Comparison of ENCODE assay signal across 33 cellular contexts in the genomic region with DNA sequence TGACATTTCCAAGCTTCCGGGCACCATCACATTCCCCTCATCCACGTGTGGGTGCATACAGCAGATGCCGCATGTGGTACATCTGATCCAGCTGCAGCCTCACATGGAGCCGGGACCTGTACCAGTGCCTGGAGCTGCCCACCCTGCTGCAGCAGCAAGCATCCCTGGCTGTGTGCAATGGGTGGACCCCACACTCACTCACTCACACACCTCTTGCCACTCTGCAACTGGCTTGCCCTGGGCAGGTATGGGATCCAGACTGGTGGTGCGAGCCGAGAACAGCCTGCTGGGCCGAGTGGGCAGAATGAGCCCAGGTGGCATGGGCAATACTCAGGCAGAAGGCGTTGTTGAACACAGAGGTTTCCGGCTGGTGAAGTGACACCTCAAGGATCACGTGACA.
"Had no signal": no experiment of that assay in that cellular context is flagged by ENCODE, and none has a peak within 500 bp of the region (broad histone marks: within the 10 kb centered on the region; RNA-seq: fewer than 3 reads in every experiment).

No MANE protein-coding gene starts in this region.

- H3K27ac ChIP-seq: adrenal gland, body of pancreas, breast epithelium, Peyer's patch, VCaP had no signal

- H3K27me3 ChIP-seq: adrenal gland, body of pancreas, breast epithelium, Peyer's patch had no signal

- H3K4me1 ChIP-seq: body of pancreas, breast epithelium, Peyer's patch had no signal

- H3K36me3 ChIP-seq: adrenal gland, breast epithelium, Peyer's patch had no signal

- FAIRE-seq: astrocyte, K562 had no signal

- DNase-seq: activated B cell treated with CpG ODN at 0.5 μM for 24 hours; activated CD4-positive, alpha-beta memory T cell treated with anti-CD3 and anti-CD28 coated beads for 36 hours; activated CD4-positive, alpha-beta T cell treated with anti-CD3 and anti-CD28 coated beads for 4 hours; activated CD4-positive, alpha-beta T cell treated with anti-CD3 and anti-CD28 coated beads, Interleukin-2, amount 50 U/mL, for 1 hour; activated CD4-positive, CD25-positive, alpha-beta regulatory T cell treated with anti-CD3 and anti-CD28 coated beads, Interleukin-2, amount 50 U/mL, for 72 hours; activated CD8-positive, alpha-beta memory T cell treated with anti-CD3 and anti-CD28 coated beads, Interleukin-2, amount 50 U/mL, for 4 hours; activated gamma-delta T cell treated with Interleukin-2 at 50 U/mL for 16 hours; activated naive CD4-positive, alpha-beta T cell treated with anti-CD3 and anti-CD28 coated beads for 36 hours; activated T-cell treated with anti-CD3 and anti-CD28 coated beads for 4 hours; activated T-cell treated with anti-CD3 and anti-CD28 coated beads, Interleukin-2, amount 50 U/mL, for 4 hours; body of pancreas; NCI-H1092 treated with DMSO at 0.1 percent for 48 hours; NCI-H1417 treated with DMSO at 0.1 percent for 48 hours; NCI-H187 treated with DMSO at 0.1 percent for 48 hours; NCI-H2081 treated with DMSO at 0.1 percent for 48 hours; NCI-H226; NCI-H446 treated with DMSO at 0.1 percent for 48 hours; NCI-H524; NCI-H69; NCI-H82; PC-3; Peyer's patch; RPMI8226; SW 1271; T-helper 1 cell; T-helper 2 cell; T-helper 9 cell had no signal

- H3K9me3 ChIP-seq: adrenal gland, body of pancreas, Peyer's patch had no signal

- H3K4me3 ChIP-seq: adrenal gland, body of pancreas, breast epithelium, K562, Peyer's patch had no signal

- ATAC-seq: activated naive CD4-positive, alpha-beta T cell treated with anti-CD3 and anti-CD28 coated beads, Interleukin-2, amount 50 U/mL, for 72 hours; activated T-cell treated with anti-CD3 and anti-CD28 coated beads, Interleukin-2, amount 50 U/mL, for 4 hours; body of pancreas; K562; PC-3 had no signal
